In the genomic region with DNA sequence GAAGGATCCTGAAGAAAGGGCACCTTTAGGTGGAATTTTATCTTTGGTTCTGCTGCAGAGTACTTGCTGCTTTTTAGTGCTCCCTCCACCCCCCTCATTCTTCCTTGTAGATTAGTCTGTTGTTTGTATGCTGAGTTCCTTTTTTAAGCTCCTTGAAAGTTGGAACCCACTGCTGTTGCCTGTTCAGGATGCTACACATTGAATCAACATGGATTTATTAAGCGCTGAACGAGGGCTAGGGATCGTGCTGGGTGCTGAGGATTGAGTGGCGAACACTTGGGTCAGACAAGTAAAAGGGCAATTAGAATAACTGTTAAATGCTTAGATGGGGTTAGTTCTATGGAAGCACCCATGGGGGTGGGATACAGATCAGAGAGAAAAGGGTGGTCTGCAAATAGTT, we compare ENCODE assay signal across 8 cellular contexts. TPM values are rescaled to one million over a fixed set of nuclear protein-coding genes. Genes with fewer than 3 reads are reported as not detected.
DNase-seq lines count a peak whose midpoint lies in the region; ATAC-seq and TF ChIP-seq lines count a peak whose summit lies in the region.

No MANE protein-coding gene starts in this region.

- intact Hi-C loops in gastrocnemius medialis (cut with DNase I; ENCODE audit: low total_unique reads), result loop anchor here (1.0 to 10.0 kb wide), 5 partner anchors 137 to 1035 kb away; partner anchors contain the start of genes BICD1, DENND5B, IPO8 and SINHCAF

- H3K36me3 ChIP-seq in SK-N-MC (ENCODE audit: insufficient read depth, low read length) (no peaks in the 10 kb centered on the region), gastrocnemius medialis (no peaks in the 10 kb centered on the region)

- no peak for TF ChIP-seq POLR2A in gastrocnemius medialis (IDR thresholded peaks at IDR 0.05)

- H3K4me3 ChIP-seq in GM12875 (ENCODE audit: low read depth, low read length) (peak overlapping the region; percentile 60), SK-N-MC (peak overlapping the region; percentile 78), fibroblast of pulmonary artery (replicated peaks; ENCODE audit: low read depth, low read length) (peak overlapping the region; percentile 65), gastrocnemius medialis (peak overlapping the region; percentile 72 to 89 (median 79))

- ATAC-seq in gastrocnemius medialis (no peak), left lobe of liver (no peak)

- peaks cover 50 to 56% of the 10 kb centered on the region in 2 donors for H3K4me1 ChIP-seq in gastrocnemius medialis

- H3K9me3 ChIP-seq in SK-N-MC (ENCODE audit: low read depth, low read length) (peaks cover 4% of the 10 kb centered on the region; the same call in 1 of the 2 replicates), gastrocnemius medialis (no peaks in the 10 kb centered on the region)

- no peak overlapping the region for H3K9ac ChIP-seq in SK-N-MC (ENCODE audit: insufficient read length)

- in situ Hi-C loops in gastrocnemius medialis (cut with MboI; ENCODE audit: low sequenced_read_pairs in 4 of 4), result loop anchor here in 1 of 4 donors (10.0 kb wide), 1 partner anchor 235 kb away; no protein-coding TSS in a partner anchor

- H3K27ac ChIP-seq in SK-N-MC (no peak overlapping the region), gastrocnemius medialis (peak overlapping the region; percentile 91 to 97 (median 94))

- no peak for TF ChIP-seq CTCF in GM12875 (IDR thresholded peaks at IDR 0.05; ENCODE audit: borderline replicate concordance, insufficient read depth, low read depth, low read length)
- no peak for TF ChIP-seq CTCF in fibroblast of pulmonary artery (IDR thresholded peaks at IDR 0.05; ENCODE audit: low read length, missing control alignments)
- no peak for TF ChIP-seq CTCF in gastrocnemius medialis (IDR thresholded peaks at IDR 0.05 in 4 of 5, conservative IDR thresholded peaks at IDR 0.05 in 1 of 5)

- DNase-seq in SK-N-MC (ENCODE audit: low read depth, low spot score) (no peak), fibroblast of pulmonary artery (ENCODE audit: low read depth) (no peak), gastrocnemius medialis (no peak), NCI-H446 treated with DMSO at 0.1 percent for 48 hours (lab: John Stamatoyannopoulos, UW) (no peak), left lobe of liver (ENCODE audit: low spot score) (no peak), ureter (ENCODE audit: low spot score) (no peak), NCI-H1930 (lab: John Stamatoyannopoulos, UW) (no peak)

- H3K27me3 ChIP-seq in gastrocnemius medialis, result no peaks in the 10 kb centered on the region

RNA-seq across cellular contexts. Expression of gene AMN1, which starts 0.9 kb away (rescaled TPM):
- 10 to 100 TPM; 14.9 to 27.2 (median 18.6) TPM for total RNA-seq in gastrocnemius medialis
- total RNA-seq in left lobe of liver, result 1.6 TPM
- total RNA-seq in ureter, result 16.6 TPM
